In genomic region chr18:63422087-63422861, GRCh38 we compare ENCODE assay signal across 1 cellular context.
TF ChIP-seq lines count a peak whose summit lies in the region.

Gene VPS4B, minus strand, starts transcription at chr18:63422476. Its CDS starts 217 bp downstream, at chr18:63422259.

TF ChIP-seq in H1, 55 proteins besides CTCF, POLR2A, EP300 and RAD21:
- TF ChIP-seq NRF1 (IDR thresholded peaks at IDR 0.05; ENCODE audit: low read depth, low read length) (peak; percentile 85), TBP (IDR thresholded peaks at IDR 0.05; ENCODE audit: low read depth, low read length) (peak; percentile 81), JUN (IDR thresholded peaks at IDR 0.05; ENCODE audit: low read depth, low read length) (no peak), SP2 (IDR thresholded peaks at IDR 0.05; ENCODE audit: low read length) (no peak), SP1 (IDR thresholded peaks at IDR 0.05; ENCODE audit: low read depth, low read length) (peak; percentile 89), SP4 (IDR thresholded peaks at IDR 0.05; ENCODE audit: low read length) (peak; percentile 55; the same call in 1 of the 2 replicates), SIX5 (IDR thresholded peaks at IDR 0.05; ENCODE audit: low read depth, low read length) (peak; percentile 45; the same call in 1 of the 2 replicates), USF2 (IDR thresholded peaks at IDR 0.05; ENCODE audit: low read length) (peak; percentile 36; the same call in 1 of the 2 replicates), TAF1 (IDR thresholded peaks at IDR 0.05; ENCODE audit: low read depth, low read length) (peak; percentile 95), TCF12 (IDR thresholded peaks at IDR 0.05; ENCODE audit: low read depth, low read length) (no peak), SRF (IDR thresholded peaks at IDR 0.05; ENCODE audit: low read depth, low read length) (peak; percentile 78), HDAC2 (IDR thresholded peaks at IDR 0.05; ENCODE audit: borderline replicate concordance in 1 of 2, low read depth in 2 of 2, low read length in 2 of 2) (peak in 1 of 2 experiments; percentile 31; a peak in 1 of 4 replicates), SUZ12 (IDR thresholded peaks at IDR 0.05; ENCODE audit: low read length) (no peak), GABPA (IDR thresholded peaks at IDR 0.05; ENCODE audit: borderline replicate concordance, insufficient read depth, low read length) (peak; percentile 86; the same call in 1 of the 2 replicates), KDM1A (IDR thresholded peaks at IDR 0.05; ENCODE audit: borderline replicate concordance, low read length) (no peak), FOSL1 (IDR thresholded peaks at IDR 0.05; ENCODE audit: insufficient read depth, low read depth, low read length) (no peak), SIN3A (conservative IDR thresholded peaks at IDR 0.05 in 1 of 2, IDR thresholded peaks at IDR 0.05 in 1 of 2; ENCODE audit: low read depth in 1 of 2, low read length in 2 of 2) (peak; percentile 37 to 90; a peak in 3 of 4 replicates), CEBPB (IDR thresholded peaks at IDR 0.05; ENCODE audit: low read depth, low read length) (peak; percentile 82), ATF2 (IDR thresholded peaks at IDR 0.05; ENCODE audit: low read length) (no peak), JUND (IDR thresholded peaks at IDR 0.05; ENCODE audit: low read length) (peak; percentile 4; the same call in 1 of the 2 replicates), HDAC6 (IDR thresholded peaks at IDR 0.05; ENCODE audit: low read depth, low read length) (no peak), CREB1 (IDR thresholded peaks at IDR 0.05) (peak; percentile 99), CHD1 (IDR thresholded peaks at IDR 0.05; ENCODE audit: low read depth, low read length) (no peak), GTF2F1 (IDR thresholded peaks at IDR 0.05; ENCODE audit: borderline replicate concordance, low read depth, low read length) (no peak; the same call in 1 of the 2 replicates), ATF3 (IDR thresholded peaks at IDR 0.05; ENCODE audit: insufficient read depth, low read depth, low read length) (peak; percentile 75), KDM5A (IDR thresholded peaks at IDR 0.05; ENCODE audit: low read length) (peak; percentile 47), BRCA1 (IDR thresholded peaks at IDR 0.05; ENCODE audit: low read depth, low read length) (no peak; the same call in 1 of the 2 replicates), CBX5 (IDR thresholded peaks at IDR 0.05; ENCODE audit: low read depth, low read length) (no peak), RFX5 (IDR thresholded peaks at IDR 0.05; ENCODE audit: borderline replicate concordance, low read depth, low read length) (no peak), ZNF274 (IDR thresholded peaks at IDR 0.05; ENCODE audit: borderline replicate concordance, extremely low read depth, low read length) (no peak), ASH2L (IDR thresholded peaks at IDR 0.05; ENCODE audit: low read length) (peak; percentile 97), PHF8 (conservative IDR thresholded peaks at IDR 0.05; ENCODE audit: low read depth, low read length) (peak; percentile 95), CHD7 (IDR thresholded peaks at IDR 0.05; ENCODE audit: insufficient replicate concordance, low read length) (no peak), E2F6 (IDR thresholded peaks at IDR 0.05) (no peak), RNF2 (IDR thresholded peaks at IDR 0.05; ENCODE audit: borderline replicate concordance, low read depth, low read length, missing control alignments, poor library complexity, severe bottlenecking) (no peak), KDM4A (IDR thresholded peaks at IDR 0.05; ENCODE audit: low read depth, low read length, severe bottlenecking) (peak; percentile 84), EGR1 (IDR thresholded peaks at IDR 0.05; ENCODE audit: borderline replicate concordance, low read depth, low read length) (peak; percentile 4; the same call in 1 of the 2 replicates), RBBP5 (IDR thresholded peaks at IDR 0.05; ENCODE audit: borderline replicate concordance, low read depth, low read length) (peak; percentile 98), POLR2AphosphoS5 (IDR thresholded peaks at IDR 0.05; ENCODE audit: low read depth, low read length) (peak; percentile 93)
TF ChIP-seq in H1: peak in this region for 22.
